Comparison of ENCODE assay signal across 8 cellular contexts in the genomic region with DNA sequence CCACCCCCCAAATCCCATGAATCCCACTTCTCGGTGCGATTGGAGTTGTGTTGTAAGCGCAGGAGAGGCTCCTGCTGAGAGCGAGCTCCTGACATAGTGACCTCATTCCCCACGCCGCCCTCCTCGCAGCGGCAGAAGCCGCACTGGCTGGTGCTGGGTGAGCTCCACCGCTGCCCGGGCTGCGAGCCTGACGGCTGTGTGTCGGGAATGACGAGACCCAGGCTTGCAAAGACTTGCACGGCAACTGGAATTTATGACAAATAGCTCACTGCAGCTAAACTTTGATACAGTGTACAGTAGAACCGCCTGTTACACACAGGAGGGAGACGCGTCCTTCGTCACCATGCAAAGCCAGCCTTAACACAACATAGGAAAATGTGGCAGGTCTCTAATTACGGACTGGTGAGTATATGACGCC.
DNase-seq lines count a peak whose midpoint lies in the region; ATAC-seq and TF ChIP-seq lines count a peak whose summit lies in the region.

No MANE protein-coding gene starts in this region.

- H3K36me3 ChIP-seq in esophagus muscularis mucosa (no peaks in the 10 kb centered on the region), muscle layer of duodenum (ENCODE audit: control insufficient read depth in 1 of 2, insufficient read depth in 2 of 2, low read length in 2 of 2) (no peaks in the 10 kb centered on the region)

- intact Hi-C loops in esophagus muscularis mucosa (cut with DNase I), result loop anchor here (10.0 kb wide), 1 partner anchor 543 kb away; a partner anchor contains a TSS

- no peak for ATAC-seq in GM19324 (IDR thresholded peaks at IDR 0.05; ENCODE audit: low FRiP score, unreplicated experiment)

- H3K4me1 ChIP-seq in esophagus muscularis mucosa (peaks cover 21 to 31% (median 24%) of the 10 kb centered on the region in 4 donors), muscle layer of duodenum (ENCODE audit: control insufficient read depth in 1 of 2, insufficient read depth in 2 of 2, low read length in 2 of 2) (no peaks in the 10 kb centered on the region)

- DNase-seq in DMS53 (lab: John Stamatoyannopoulos, UW) (peak; percentile 89), NCI-H526 treated with DMSO at 0.1 percent for 48 hours (lab: John Stamatoyannopoulos, UW) (peak; percentile 3), esophagus muscularis mucosa (ENCODE audit: extremely low spot score) (no peak), SHP77 treated with DMSO at 0.1 percent for 48 hours (lab: John Stamatoyannopoulos, UW) (no peak), NCI-H146 (lab: John Stamatoyannopoulos, UW) (no peak), activated gamma-delta T cell treated with Interleukin-2 at 50 U/mL for 16 hours (no peak)

- TF ChIP-seq CTCF in esophagus muscularis mucosa (IDR thresholded peaks at IDR 0.05), result no peak

- WGBS in esophagus muscularis mucosa, result 10% methylated on average over 6 of the region's 22 CpGs

- peak overlapping the region; percentile 44 to 56 (median 49) for H3K4me3 ChIP-seq in esophagus muscularis mucosa
- H3K4me3 ChIP-seq in muscle layer of duodenum (ENCODE audit: low read depth in 1 of 2, low read length in 2 of 2), result peak overlapping the region; percentile 48 to 59

- H3K27me3 ChIP-seq in esophagus muscularis mucosa, result no peaks in the 10 kb centered on the region
- H3K27me3 ChIP-seq in muscle layer of duodenum (ENCODE audit: low read depth, low read length), result no peaks in the 10 kb centered on the region

- no peak for TF ChIP-seq POLR2A in esophagus muscularis mucosa (IDR thresholded peaks at IDR 0.05; ENCODE audit: low read depth)

- TF ChIP-seq EP300 in esophagus muscularis mucosa (IDR thresholded peaks at IDR 0.05), result no peak

- peak overlapping the region; percentile 75 to 83 (median 76) for H3K27ac ChIP-seq in esophagus muscularis mucosa (replicated peaks in 1 of 4)
- H3K27ac ChIP-seq in muscle layer of duodenum (ENCODE audit: low read length), result no peak overlapping the region

- no peaks in the 10 kb centered on the region for H3K9me3 ChIP-seq in esophagus muscularis mucosa
- no peaks in the 10 kb centered on the region for H3K9me3 ChIP-seq in muscle layer of duodenum (ENCODE audit: control insufficient read depth in 1 of 2, low read length in 2 of 2)

Comparison
In these comparisons a context has a peak if more than half of its experiments do, and no peak if none do; other contexts are left out.
1. DNase-seq: peak in DMS53 (single experiment) and NCI-H526 treated with DMSO at 0.1 percent for 48 hours (single experiment); none in esophagus muscularis mucosa (single experiment), SHP77 treated with DMSO at 0.1 percent for 48 hours (single experiment), NCI-H146 (single experiment) and activated gamma-delta T cell treated with Interleukin-2 at 50 U/mL for 16 hours (single experiment).